In genomic region chr15:82985688-82986441, GRCh38 we compare ENCODE assay signal across 1 cellular context.
TF ChIP-seq lines count a peak whose summit lies in the region.

Gene RAMAC (plus strand): TSS chr15:82986210. CDS start chr15:82989019, 2,809 bp downstream.

TF ChIP-seq in HepG2, 621 proteins besides CTCF, POLR2A, EP300 and RAD21 (continued from another document and continues in another):
- TF ChIP-seq JUNB (CRISPR knock-in tag; IDR thresholded peaks at IDR 0.05; ENCODE audit: borderline replicate concordance), result peak; percentile 81
- peak; percentile 76 for TF ChIP-seq ZNF331 (CRISPR knock-in tag; IDR thresholded peaks at IDR 0.05)
- peak; percentile 89; the same call in 1 of the 2 replicates for TF ChIP-seq ZNF790 (CRISPR knock-in tag; IDR thresholded peaks at IDR 0.05; ENCODE audit: borderline replicate concordance)
- TF ChIP-seq ZNF652 (CRISPR knock-in tag; IDR thresholded peaks at IDR 0.05; ENCODE audit: borderline replicate concordance, low read depth), result no peak
- TF ChIP-seq SNAPC5 (CRISPR knock-in tag; IDR thresholded peaks at IDR 0.05; ENCODE audit: borderline replicate concordance), result 0 out of 2 replicates have a peak, but pooled peaks have one; percentile 27
- no peak; the same call in 1 of the 2 replicates for TF ChIP-seq ZZZ3 (CRISPR knock-in tag; IDR thresholded peaks at IDR 0.05; ENCODE audit: borderline replicate concordance)
- 0 out of 2 replicates have a peak, but pooled peaks have one; percentile 30 for TF ChIP-seq HIC2 (CRISPR knock-in tag; IDR thresholded peaks at IDR 0.05; ENCODE audit: low read depth)
- peak; percentile 80 for TF ChIP-seq PHF8 (CRISPR knock-in tag; IDR thresholded peaks at IDR 0.05)
- peak; percentile 85; the same call in 1 of the 2 replicates for TF ChIP-seq IRF9 (CRISPR knock-in tag; IDR thresholded peaks at IDR 0.05; ENCODE audit: borderline replicate concordance)
- no peak for TF ChIP-seq IKZF1 (IDR thresholded peaks at IDR 0.05)
- no peak for TF ChIP-seq FOXO1 (CRISPR knock-in tag; IDR thresholded peaks at IDR 0.05)
- 0 out of 2 replicates have a peak, but pooled peaks have one; percentile 49 for TF ChIP-seq ZNF710 (CRISPR knock-in tag; IDR thresholded peaks at IDR 0.05; ENCODE audit: borderline replicate concordance)
- TF ChIP-seq HBP1 (CRISPR knock-in tag; IDR thresholded peaks at IDR 0.05; ENCODE audit: low read depth), result no peak
- peak; percentile 58; the same call in 1 of the 2 replicates for TF ChIP-seq KDM3A (CRISPR knock-in tag; IDR thresholded peaks at IDR 0.05; ENCODE audit: low read depth)
- TF ChIP-seq HNF1A (IDR thresholded peaks at IDR 0.05; ENCODE audit: low read depth), result no peak
- TF ChIP-seq HNF1A (CRISPR knock-in tag; IDR thresholded peaks at IDR 0.05; ENCODE audit: borderline replicate concordance), result no peak; the same call in 1 of the 2 replicates
- TF ChIP-seq ARNTL (CRISPR knock-in tag; IDR thresholded peaks at IDR 0.05), result no peak
- TF ChIP-seq ZNF737 (CRISPR knock-in tag; IDR thresholded peaks at IDR 0.05; ENCODE audit: borderline replicate concordance), result peak; percentile 76; the same call in 1 of the 2 replicates
- peak; percentile 96 for TF ChIP-seq ZNF510 (CRISPR knock-in tag; IDR thresholded peaks at IDR 0.05; ENCODE audit: low read depth)
- TF ChIP-seq ZBTB1 (CRISPR knock-in tag; IDR thresholded peaks at IDR 0.05; ENCODE audit: borderline replicate concordance), result no peak; the same call in 1 of the 2 replicates
- peak; percentile 93 for TF ChIP-seq NRL (CRISPR knock-in tag; IDR thresholded peaks at IDR 0.05; ENCODE audit: borderline replicate concordance)
- TF ChIP-seq ZMAT3 (CRISPR knock-in tag; conservative IDR thresholded peaks at IDR 0.05), result peak; percentile 84
- TF ChIP-seq ZNF18 (CRISPR knock-in tag; IDR thresholded peaks at IDR 0.05; ENCODE audit: insufficient replicate concordance), result peak; percentile 94
- peak; percentile 85 for TF ChIP-seq HIVEP1 (CRISPR knock-in tag; IDR thresholded peaks at IDR 0.05)
- TF ChIP-seq ZNF280B (CRISPR knock-in tag; IDR thresholded peaks at IDR 0.05; ENCODE audit: borderline replicate concordance), result peak; percentile 90
- peak; percentile 92 for TF ChIP-seq NFAT5 (CRISPR knock-in tag; IDR thresholded peaks at IDR 0.05)
- TF ChIP-seq TRIM22 (IDR thresholded peaks at IDR 0.05), result no peak
- TF ChIP-seq HOXA5 (CRISPR knock-in tag; IDR thresholded peaks at IDR 0.05), result peak; percentile 39; the same call in 1 of the 2 replicates
- peak; percentile 64 for TF ChIP-seq ATF2 (CRISPR knock-in tag; IDR thresholded peaks at IDR 0.05)
- TF ChIP-seq ZEB1 (IDR thresholded peaks at IDR 0.05; ENCODE audit: insufficient replicate concordance, low read depth), result no peak
- TF ChIP-seq TEAD3 (CRISPR knock-in tag; optimal IDR thresholded peaks at IDR 0.05; ENCODE audit: borderline replicate concordance), result peak; percentile 11
- peak; percentile 77; the same call in 1 of the 2 replicates for TF ChIP-seq ZNF230 (CRISPR knock-in tag; IDR thresholded peaks at IDR 0.05)
